Comparison of ENCODE assay signal across 28 cellular contexts in the genomic region with DNA sequence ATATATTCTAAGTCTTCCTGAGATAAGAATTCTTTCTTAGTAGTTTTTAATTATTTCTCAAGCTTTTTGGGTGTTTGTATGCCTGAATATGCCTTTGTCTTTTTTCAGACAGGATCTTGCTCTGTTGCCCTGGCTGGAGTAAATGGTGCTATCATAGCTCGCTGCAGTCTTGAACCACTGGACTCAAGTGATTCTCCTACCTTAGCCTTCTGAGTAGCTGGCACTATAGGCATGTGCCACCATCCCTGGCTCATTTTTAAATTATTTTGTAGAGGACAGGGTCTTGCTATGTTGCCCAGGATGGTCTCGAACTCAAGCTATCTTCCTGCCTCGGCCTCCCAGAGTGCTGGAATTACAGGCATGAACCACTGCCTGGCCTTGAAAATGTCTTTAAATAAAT. TPM values are rescaled to one million over a fixed set of nuclear protein-coding genes. Genes with fewer than 3 reads are reported as not detected.
DNase-seq lines count a peak whose midpoint lies in the region; ATAC-seq, FAIRE-seq and TF ChIP-seq lines count a peak whose summit lies in the region.
"Had no signal": no experiment of that assay in that cellular context is flagged by ENCODE, and none has a peak within 500 bp of the region (broad histone marks: within the 10 kb centered on the region; RNA-seq: fewer than 3 reads in every experiment).

No MANE protein-coding gene starts in this region.

- H3K36me3 ChIP-seq in HEK293 (ENCODE audit: control insufficient read depth in 2 of 2, insufficient read depth in 1 of 2, low read length in 2 of 2) (peaks cover 7 to 21% of the 10 kb centered on the region in 2 experiments), K562 (ENCODE audit: control insufficient read depth, insufficient read depth, low read length) (no peaks in the 10 kb centered on the region)
- H3K36me3 ChIP-seq: BE2C had no signal

- POLR2A ChIA-PET in HEK293 (lab: Yijun Ruan, JAX) (interaction anchor here (0.6 kb wide), 1 partner anchor 42 kb away, joined by 6 read pairs; no protein-coding TSS in a partner anchor), K562 (lab: Yijun Ruan, JAX) (interaction anchor here (0.6 to 1.2 kb wide), 2 partner anchors 13 to 650 kb away, joined by 3 read pairs; no protein-coding TSS in a partner anchor)

- no peak overlapping the region for H3K4me3 ChIP-seq in HEK293 (ENCODE audit: low read depth, low read length)
- H3K4me3 ChIP-seq in K562 = no peak overlapping the region
- H3K4me3 ChIP-seq: BLaER1, GM12878 had no signal

- no TSS peak for BruUV-seq in K562 (replicated peaks; lab: Mats Ljungman, UMichigan)

- TF ChIP-seq CTCF in HEK293 (tag by site-specific recombination; IDR thresholded peaks at IDR 0.05) (no peak), K562 (IDR thresholded peaks at IDR 0.05 in 2 of 3, conservative IDR thresholded peaks at IDR 0.05 in 1 of 3; ENCODE audit: insufficient read depth in 2 of 3, low read depth in 1 of 3, low read length in 3 of 3) (no peak), progenitor cell of endocrine pancreas (IDR thresholded peaks at IDR 0.05; ENCODE audit: unreplicated experiment) (no peak)

- no peak overlapping the region for H3K4me3 Mint-ChIP-seq in T-helper 17 cell
- no peak overlapping the region for H3K4me3 Mint-ChIP-seq in progenitor cell of endocrine pancreas (ENCODE audit: low read depth)
- H3K4me3 Mint-ChIP-seq: CD4-positive, alpha-beta memory T cell; CD4-positive, CD25-positive, alpha-beta regulatory T cell; CD8-positive, alpha-beta memory T cell had no signal

- H3K36me3 Mint-ChIP-seq in T-helper 17 cell (ENCODE audit: low read depth) (peaks cover 7% of the 10 kb centered on the region), progenitor cell of endocrine pancreas (ENCODE audit: insufficient read depth) (peaks cover 33% of the 10 kb centered on the region)

- no peaks in the 10 kb centered on the region for H3K9me1 ChIP-seq in K562 (ENCODE audit: control insufficient read depth, insufficient read depth, low read length)

- intact Hi-C loops in K562 (cut with micrococcal nuclease) = no loop called here

- no peak for TF ChIP-seq EP300 in K562 (IDR thresholded peaks at IDR 0.05; ENCODE audit: low read length)

- no peak for TF ChIP-seq POLR2A in K562 (conservative IDR thresholded peaks at IDR 0.05)

- no peak for TF ChIP-seq RAD21 in K562 (CRISPR knock-in tag; conservative IDR thresholded peaks at IDR 0.05 in 1 of 2, IDR thresholded peaks at IDR 0.05 in 1 of 2)

- H3K27ac ChIP-seq in HEK293 (ENCODE audit: extremely low read depth, low read depth, low read length) (no peak overlapping the region), K562 (ENCODE audit: extremely low read depth, low read depth, low read length) (no peak overlapping the region)
- H3K27ac ChIP-seq: BLaER1 had no signal

- H3K4me2 ChIP-seq in K562 (ENCODE audit: insufficient read depth, low read length) = no peak overlapping the region
- H3K4me2 ChIP-seq: BLaER1 had no signal

- H3K27ac Mint-ChIP-seq in T-helper 17 cell (peak overlapping the region; percentile 14), progenitor cell of endocrine pancreas (peak overlapping the region; percentile 41)
- H3K27ac Mint-ChIP-seq: CD14-positive monocyte; CD4-positive, alpha-beta memory T cell; CD4-positive, CD25-positive, alpha-beta regulatory T cell; CD8-positive, alpha-beta memory T cell had no signal

- no peaks in the 10 kb centered on the region for H3K79me2 ChIP-seq in K562 (ENCODE audit: control insufficient read depth, insufficient read depth, low read length)

- no peak for ATAC-seq in T-helper 17 cell
- ATAC-seq in K562 = no peak
- no peak for ATAC-seq in HG02970 (IDR thresholded peaks at IDR 0.05; ENCODE audit: low FRiP score, unreplicated experiment)
- ATAC-seq in HG02840 (IDR thresholded peaks at IDR 0.05; ENCODE audit: low FRiP score, unreplicated experiment) = no peak
- ATAC-seq: GM12878 had no signal

- in situ Hi-C loops in K562 (cut with MboI) = no loop called here

- H3K27me3 Mint-ChIP-seq in T-helper 17 cell (no peaks in the 10 kb centered on the region), progenitor cell of endocrine pancreas (no peaks in the 10 kb centered on the region)
- H3K27me3 Mint-ChIP-seq: CD4-positive, alpha-beta memory T cell; CD4-positive, CD25-positive, alpha-beta regulatory T cell; CD8-positive, alpha-beta memory T cell had no signal

- no peak for FAIRE-seq in K562 (lab: Jason Lieb, UNC)
- FAIRE-seq: A204.1, GM12878, GM12892, GM18507 had no signal

- DNase-seq in T-helper 17 cell (no peak), K562 (ENCODE audit: extremely low read depth in 1 of 4, low spot score in 3 of 4) (no peak), progenitor cell of endocrine pancreas (ENCODE audit: low spot score, unreplicated experiment) (no peak)
- DNase-seq in effector CD8-positive, alpha-beta T cell (lab: John Stamatoyannopoulos, UW) = no peak
- DNase-seq: 8988T; ACHN; BE2C; C1 segment of cervical spinal cord; CD4-positive, alpha-beta memory T cell; CD4-positive, CD25-positive, alpha-beta regulatory T cell; CD8-positive, alpha-beta memory T cell; COR-L47; DMS 273 treated with DMSO at 0.1 percent for 48 hours; DMS153; DMS53; DMS79; DND-41; EL; GDM1 had no signal

- H3K27me3 ChIP-seq in K562 (ENCODE audit: control insufficient read depth in 2 of 2, insufficient read depth in 2 of 2, low read length in 2 of 2) = no peaks in the 10 kb centered on the region
- H3K27me3 ChIP-seq: BE2C, BLaER1 had no signal

- H3K9ac ChIP-seq in K562 (ENCODE audit: insufficient read depth in 1 of 2, low read depth in 2 of 2, low read length in 2 of 2) = no peak overlapping the region
- H3K9ac ChIP-seq: BLaER1 had no signal

- H3K9me3 ChIP-seq in HEK293 (ENCODE audit: control insufficient read depth, insufficient read depth, low read depth, low read length) = no peaks in the 10 kb centered on the region
- H3K9me3 ChIP-seq in T-helper 17 cell (ENCODE audit: control insufficient read depth, low read length, poor library complexity, severe bottlenecking) = no peaks in the 10 kb centered on the region
- H3K9me3 ChIP-seq in K562 (replicated peaks; ENCODE audit: control insufficient read depth, insufficient read depth, low read depth, low read length) = no peaks in the 10 kb centered on the region
- H3K9me3 ChIP-seq: BE2C had no signal

- H3K9me3 Mint-ChIP-seq in progenitor cell of endocrine pancreas (ENCODE audit: low read depth) = peaks cover 7% of the 10 kb centered on the region
- H3K9me3 Mint-ChIP-seq: CD4-positive, CD25-positive, alpha-beta regulatory T cell; CD8-positive, alpha-beta memory T cell had no signal

- CTCF ChIA-PET in HEK293 (lab: Yijun Ruan, JAX) (interaction anchor here (0.7 kb wide), 1 partner anchor 1415 kb away, joined by 4 read pairs; no protein-coding TSS in a partner anchor), K562 (lab: Yijun Ruan, JAX; ENCODE audit: low intra/inter-chr PET ratio) (no interaction called here)

- H3K4me1 ChIP-seq in HEK293 (ENCODE audit: control insufficient read depth, insufficient read depth, low read length) (peaks cover 10% of the 10 kb centered on the region; the same call in 1 of the 2 replicates), K562 (replicated peaks in 1 of 2; ENCODE audit: control insufficient read depth in 2 of 2, insufficient read depth in 2 of 2, low read length in 2 of 2) (no peaks in the 10 kb centered on the region)
- H3K4me1 ChIP-seq: BE2C, BLaER1 had no signal

- no peaks in the 10 kb centered on the region for H4K20me1 ChIP-seq in K562 (replicated peaks; ENCODE audit: control insufficient read depth, insufficient read depth, low read length)

- WGBS in K562 (ENCODE audit: insufficient coverage, low coverage, missing lambda C conversion rate) = 95% methylated on average over 2 of the region's 3 CpGs

- H2AFZ ChIP-seq in K562 (ENCODE audit: low read depth, low read length) = no peak overlapping the region

- H3K4me1 Mint-ChIP-seq in T-helper 17 cell = peaks cover 15% of the 10 kb centered on the region
- peaks cover 4% of the 10 kb centered on the region for H3K4me1 Mint-ChIP-seq in progenitor cell of endocrine pancreas (ENCODE audit: low read depth)
- H3K4me1 Mint-ChIP-seq: CD14-positive monocyte had no signal

TF ChIP-seq in HEK293, 187 proteins besides CTCF, POLR2A, EP300 and RAD21:
- peak; percentile 54 for TF ChIP-seq ZNF121 (tag by site-specific recombination; IDR thresholded peaks at IDR 0.05)
- TF ChIP-seq, protein P1, sequence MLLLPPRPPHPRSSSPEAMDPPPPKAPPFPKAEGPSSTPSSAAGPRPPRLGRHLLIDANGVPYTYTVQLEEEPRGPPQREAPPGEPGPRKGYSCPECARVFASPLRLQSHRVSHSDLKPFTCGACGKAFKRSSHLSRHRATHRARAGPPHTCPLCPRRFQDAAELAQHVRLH (tag by site-specific recombination; IDR thresholded peaks at IDR 0.05) = no peak

TF ChIP-seq in K562, 482 proteins besides CTCF, POLR2A, EP300 and RAD21:
- 0 out of 2 replicates have a peak, but pooled peaks have one; percentile 18 for TF ChIP-seq ZNF121 (CRISPR knock-in tag; conservative IDR thresholded peaks at IDR 0.05)
- no peak for TF ChIP-seq OTX1 (CRISPR knock-in tag; IDR thresholded peaks at IDR 0.05)
- no peak for TF ChIP-seq ATF1 (CRISPR knock-in tag; IDR thresholded peaks at IDR 0.05)
- no peak for TF ChIP-seq ATF1 (tag; IDR thresholded peaks at IDR 0.05)

RNA-seq across cellular contexts. Expression of a gene that starts 41.6 kb away (rescaled TPM):
- total RNA-seq in T-helper 17 cell (10 to 100 TPM; 23.6 to 27.0 TPM), K562 (2014; rRNA removed) (7.7 and 10.4 TPM in 2 replicates), K562 (2014; rRNA removed; fragmentation: Illumina TruSeq; extraction: Trizol) (14.2 and 15.8 TPM in 2 replicates), K562 (2015; rRNA removed; fragmentation: Illumina TruSeq; extraction: Trizol) (12.8 and 14.0 TPM in 2 replicates), K562 (2021) (11.1 and 12.3 TPM in 2 replicates), progenitor cell of endocrine pancreas (62.0 and 64.2 TPM in 2 replicates)
- 6.6 and 20.0 TPM in 2 replicates for total RNA-seq in K562 (2011; cell fraction: chromatin; rRNA removed; ENCODE audit: low replicate concordance)
- 3.5 and 5.9 TPM in 2 replicates for total RNA-seq in K562 (2011; cell fraction: nucleolus; rRNA removed)
- total RNA-seq in K562 (2011; cell fraction: nucleoplasm; rRNA removed) = 10.2 and 11.8 TPM in 2 replicates
- polyA plus RNA-seq in K562 (2011; rRNA removed) (12.5 and 15.9 TPM in 2 replicates), K562 (2014; fragmentation: Illumina TruSeq; extraction: Trizol) (9.5 and 10.8 TPM in 2 replicates), K562 (2014; fragmentation: Nextera tagmentation; extraction: Ambion mirVana) (1 to 10 TPM; 3.0 to 4.0 TPM), K562 (2014; rRNA removed) (6.9 and 7.4 TPM in 2 replicates)
- polyA plus RNA-seq in K562 (2011; cell fraction: cytosol; rRNA removed) = 4.4 and 6.6 TPM in 2 replicates
- 6.6 and 9.0 TPM in 2 replicates for polyA plus RNA-seq in K562 (2011; cell fraction: nucleus; rRNA removed)
- 6.7 and 7.9 TPM in 2 replicates for polyA plus RNA-seq in K562 (2012)
- polyA minus RNA-seq in K562 (2011; rRNA and poly(A)+ RNA removed) = 28.3 and 31.0 TPM in 2 replicates
- 6.6 and 13.7 TPM in 2 replicates for polyA minus RNA-seq in K562 (2011; cell fraction: cytosol; rRNA and poly(A)+ RNA removed)
- polyA minus RNA-seq in K562 (2011; cell fraction: nucleus; rRNA and poly(A)+ RNA removed) = 6.3 and 12.1 TPM in 2 replicates
